In the genomic region with DNA sequence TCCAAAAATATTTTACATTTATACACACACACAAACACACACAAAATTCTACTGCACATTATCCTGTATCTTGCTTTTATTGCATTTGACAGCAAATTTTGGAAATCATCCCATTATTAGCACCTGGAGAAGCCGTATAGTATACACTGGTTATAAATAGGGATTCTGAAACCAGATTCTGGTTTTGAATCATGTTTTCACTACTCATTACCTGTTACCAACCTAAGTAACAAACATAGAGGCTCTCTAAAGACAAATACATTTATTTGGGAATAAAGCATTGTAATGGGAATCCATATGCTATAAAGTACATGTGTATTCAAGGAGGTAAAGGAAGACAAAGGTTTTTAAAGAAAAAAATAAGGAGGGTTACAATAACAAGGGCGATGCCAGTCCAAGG, we compare ENCODE assay signal across 1 cellular context.
TF ChIP-seq lines count a peak whose summit lies in the region.

No MANE protein-coding gene starts in this region.

TF ChIP-seq in WTC11, 78 proteins besides CTCF, POLR2A, EP300 and RAD21 (continued from another document):
- TF ChIP-seq, protein P1, sequence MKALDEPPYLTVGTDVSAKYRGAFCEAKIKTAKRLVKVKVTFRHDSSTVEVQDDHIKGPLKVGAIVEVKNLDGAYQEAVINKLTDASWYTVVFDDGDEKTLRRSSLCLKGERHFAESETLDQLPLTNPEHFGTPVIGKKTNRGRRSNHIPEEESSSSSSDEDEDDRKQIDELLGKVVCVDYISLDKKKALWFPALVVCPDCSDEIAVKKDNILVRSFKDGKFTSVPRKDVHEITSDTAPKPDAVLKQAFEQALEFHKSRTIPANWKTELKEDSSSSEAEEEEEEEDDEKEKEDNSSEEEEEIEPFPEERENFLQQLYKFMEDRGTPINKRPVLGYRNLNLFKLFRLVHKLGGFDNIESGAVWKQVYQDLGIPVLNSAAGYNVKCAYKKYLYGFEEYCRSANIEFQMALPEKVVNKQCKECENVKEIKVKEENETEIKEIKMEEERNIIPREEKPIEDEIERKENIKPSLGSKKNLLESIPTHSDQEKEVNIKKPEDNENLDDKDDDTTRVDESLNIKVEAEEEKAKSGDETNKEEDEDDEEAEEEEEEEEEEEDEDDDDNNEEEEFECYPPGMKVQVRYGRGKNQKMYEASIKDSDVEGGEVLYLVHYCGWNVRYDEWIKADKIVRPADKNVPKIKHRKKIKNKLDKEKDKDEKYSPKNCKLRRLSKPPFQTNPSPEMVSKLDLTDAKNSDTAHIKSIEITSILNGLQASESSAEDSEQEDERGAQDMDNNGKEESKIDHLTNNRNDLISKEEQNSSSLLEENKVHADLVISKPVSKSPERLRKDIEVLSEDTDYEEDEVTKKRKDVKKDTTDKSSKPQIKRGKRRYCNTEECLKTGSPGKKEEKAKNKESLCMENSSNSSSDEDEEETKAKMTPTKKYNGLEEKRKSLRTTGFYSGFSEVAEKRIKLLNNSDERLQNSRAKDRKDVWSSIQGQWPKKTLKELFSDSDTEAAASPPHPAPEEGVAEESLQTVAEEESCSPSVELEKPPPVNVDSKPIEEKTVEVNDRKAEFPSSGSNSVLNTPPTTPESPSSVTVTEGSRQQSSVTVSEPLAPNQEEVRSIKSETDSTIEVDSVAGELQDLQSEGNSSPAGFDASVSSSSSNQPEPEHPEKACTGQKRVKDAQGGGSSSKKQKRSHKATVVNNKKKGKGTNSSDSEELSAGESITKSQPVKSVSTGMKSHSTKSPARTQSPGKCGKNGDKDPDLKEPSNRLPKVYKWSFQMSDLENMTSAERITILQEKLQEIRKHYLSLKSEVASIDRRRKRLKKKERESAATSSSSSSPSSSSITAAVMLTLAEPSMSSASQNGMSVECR (CRISPR knock-in tag; IDR thresholded peaks at IDR 0.05; ENCODE audit: borderline replicate concordance) = no peak
